In genomic region chr1:225668222-225668621, GRCh38 we compare ENCODE assay signal across 7 cellular contexts.
"Had no signal": no experiment of that assay in that cellular context is flagged by ENCODE, and none has a peak within 500 bp of the region (broad histone marks: within the 10 kb centered on the region; RNA-seq: fewer than 3 reads in every experiment).

No MANE protein-coding gene starts in this region.

- DNase-seq: GM23248, GOT3, H7, KG1 had no signal

- H2AFZ ChIP-seq: GM23248 had no signal

- H3K9me3 ChIP-seq: HAP-1 had no signal

- H3K4me3 ChIP-seq: GM23248, HAP-1 had no signal

- H3K27ac ChIP-seq: GM23248 had no signal

- FAIRE-seq: HTR-8/SVneo had no signal

- H3K36me3 ChIP-seq: HAP-1 had no signal

- H3K4me1 ChIP-seq: HAP-1 had no signal

- H3K9ac ChIP-seq: GM23248 had no signal

- ATAC-seq: HCT116 had no signal
